32 cellular contexts compared by ENCODE assay signal in genomic region chr1:30850607-30851006, GRCh38. TPM values are rescaled to one million over a fixed set of nuclear protein-coding genes. Genes with fewer than 3 reads are reported as not detected.
"Had no signal": no experiment of that assay in that cellular context is flagged by ENCODE, and none has a peak within 500 bp of the region (broad histone marks: within the 10 kb centered on the region; RNA-seq: fewer than 3 reads in every experiment).

No MANE protein-coding gene starts in this region.

- H3K9me3 ChIP-seq: adrenal gland, body of pancreas, esophagus squamous epithelium had no signal

- DNase-seq: activated CD4-positive, alpha-beta memory T cell treated with anti-CD3 and anti-CD28 coated beads for 36 hours; activated CD4-positive, alpha-beta T cell treated with anti-CD3 and anti-CD28 coated beads for 36 hours; activated CD4-positive, alpha-beta T cell treated with anti-CD3 and anti-CD28 coated beads, Interleukin-2, amount 10 ng/mL, durations not matched to agents 24 days and 14 days; activated CD4-positive, CD25-positive, alpha-beta regulatory T cell; activated CD4-positive, CD25-positive, alpha-beta regulatory T cell treated with anti-CD3 and anti-CD28 coated beads, Interleukin-2, amount 50 U/mL, for 72 hours; activated CD8-positive, alpha-beta memory T cell treated with anti-CD3 and anti-CD28 coated beads, Interleukin-2, amount 10 ng/mL, durations not matched to agents 7 days and 5 days; activated CD8-positive, alpha-beta memory T cell treated with anti-CD3 and anti-CD28 coated beads, Interleukin-2, amount 50 U/mL, for 4 hours; activated CD8-positive, alpha-beta T cell treated with anti-CD3 and anti-CD28 coated beads, Interleukin-2, amount 10 ng/mL, durations not matched to agents 7 days and 5 days; activated effector memory CD4-positive, alpha-beta T cell treated with anti-CD3 and anti-CD28 coated beads, Interleukin-2, amount 50 U/mL, for 16 hours; activated naive CD4-positive, alpha-beta T cell treated with anti-CD3 and anti-CD28 coated beads for 36 hours; activated naive CD8-positive, alpha-beta T cell treated with anti-CD3 and anti-CD28 coated beads for 36 hours; activated naive CD8-positive, alpha-beta T cell treated with anti-CD3 and anti-CD28 coated beads, Interleukin-2, amount 50 U/mL, for 24 hours; activated T-cell treated with anti-CD3 and anti-CD28 coated beads, Interleukin-2, amount 50 U/mL, for 1 hour; activated T-cell treated with anti-CD3 and anti-CD28 coated beads, Interleukin-2, amount 50 U/mL, for 48 hours; adrenal gland; amygdala; body of pancreas; caudate nucleus; cortex of kidney; dermis blood vessel endothelial cell; effector CD8-positive, alpha-beta T cell; esophagus squamous epithelium; head of caudate nucleus; T-helper 2 cell had no signal

- H3K9me3 Mint-ChIP-seq: activated CD4-positive, alpha-beta memory T cell treated with anti-CD3 and anti-CD28 coated beads for 36 hours; activated CD4-positive, alpha-beta T cell treated with anti-CD3 and anti-CD28 coated beads, Interleukin-2, amount 10 ng/mL, durations not matched to agents 24 days and 14 days; activated naive CD4-positive, alpha-beta T cell treated with anti-CD3 and anti-CD28 coated beads for 36 hours; activated naive CD4-positive, alpha-beta T cell treated with anti-CD3 and anti-CD28 coated beads, Interleukin-2, amount 50 U/mL, for 24 hours; activated naive CD8-positive, alpha-beta T cell treated with anti-CD3 and anti-CD28 coated beads for 36 hours; activated naive CD8-positive, alpha-beta T cell treated with anti-CD3 and anti-CD28 coated beads, Interleukin-2, amount 50 U/mL, for 24 hours; activated T-helper 1 cell treated with anti-CD3 and anti-CD28 coated beads, Interleukin-12 subunit alpha, Interleukin-12 subunit beta, Interleukin-2, Interleukin-4 antibody, amounts not matched to agents 30 ng/mL and 10 ng/mL and 1 ng/mL, durations not matched to agents 14 hours and 24 hours and 36 hours; activated T-helper 2 cell treated with anti-CD3 and anti-CD28 coated beads, Interferon-gamma antibody, Interleukin-2, Interleukin-4, amounts not matched to agents 10 μg/mL and 5 μg/mL and 100 μg/mL, durations not matched to agents 14 hours and 24 hours and 36 hours had no signal

- H3K36me3 Mint-ChIP-seq: activated CD4-positive, alpha-beta memory T cell treated with anti-CD3 and anti-CD28 coated beads for 36 hours; activated CD8-positive, alpha-beta memory T cell treated with anti-CD3 and anti-CD28 coated beads, Interleukin-2, amount 10 ng/mL, durations not matched to agents 7 days and 5 days; activated naive CD4-positive, alpha-beta T cell treated with anti-CD3 and anti-CD28 coated beads, Interleukin-2, amount 50 U/mL, for 24 hours; activated naive CD8-positive, alpha-beta T cell treated with anti-CD3 and anti-CD28 coated beads for 36 hours had no signal

- H3K27ac Mint-ChIP-seq: activated CD4-positive, alpha-beta memory T cell treated with anti-CD3 and anti-CD28 coated beads for 36 hours; activated CD4-positive, alpha-beta T cell treated with anti-CD3 and anti-CD28 coated beads for 36 hours; activated CD8-positive, alpha-beta memory T cell treated with anti-CD3 and anti-CD28 coated beads, Interleukin-2, amount 10 ng/mL, durations not matched to agents 7 days and 5 days; activated CD8-positive, alpha-beta T cell treated with anti-CD3 and anti-CD28 coated beads, Interleukin-2, amount 10 ng/mL, durations not matched to agents 7 days and 5 days; activated naive CD4-positive, alpha-beta T cell treated with anti-CD3 and anti-CD28 coated beads for 36 hours; activated naive CD4-positive, alpha-beta T cell treated with anti-CD3 and anti-CD28 coated beads, Interleukin-2, amount 50 U/mL, for 24 hours; activated naive CD8-positive, alpha-beta T cell treated with anti-CD3 and anti-CD28 coated beads for 36 hours; activated naive CD8-positive, alpha-beta T cell treated with anti-CD3 and anti-CD28 coated beads, Interleukin-2, amount 50 U/mL, for 24 hours; activated T-helper 1 cell treated with anti-CD3 and anti-CD28 coated beads, Interleukin-12 subunit alpha, Interleukin-12 subunit beta, Interleukin-2, Interleukin-4 antibody, amounts not matched to agents 30 ng/mL and 10 ng/mL and 1 ng/mL, durations not matched to agents 14 hours and 24 hours and 36 hours; activated T-helper 2 cell treated with anti-CD3 and anti-CD28 coated beads, Interferon-gamma antibody, Interleukin-2, Interleukin-4, amounts not matched to agents 10 μg/mL and 5 μg/mL and 100 μg/mL, durations not matched to agents 14 hours and 24 hours and 36 hours had no signal

- H3K27ac ChIP-seq: adrenal gland, body of pancreas, epithelial cell of prostate, esophagus squamous epithelium had no signal

- H3K4me3 ChIP-seq: adrenal gland, body of pancreas, esophagus squamous epithelium had no signal

- H3K4me1 Mint-ChIP-seq: activated CD4-positive, alpha-beta T cell treated with anti-CD3 and anti-CD28 coated beads for 36 hours; activated naive CD4-positive, alpha-beta T cell treated with anti-CD3 and anti-CD28 coated beads, Interleukin-2, amount 50 U/mL, for 24 hours; activated naive CD8-positive, alpha-beta T cell treated with anti-CD3 and anti-CD28 coated beads, Interleukin-2, amount 50 U/mL, for 24 hours had no signal

- ATAC-seq: activated CD4-positive, alpha-beta T cell treated with anti-CD3 and anti-CD28 coated beads for 36 hours; activated CD8-positive, alpha-beta memory T cell treated with anti-CD3 and anti-CD28 coated beads, Interleukin-2, amount 10 ng/mL, durations not matched to agents 7 days and 5 days; activated CD8-positive, alpha-beta T cell treated with anti-CD3 and anti-CD28 coated beads, Interleukin-2, amount 10 ng/mL, durations not matched to agents 7 days and 5 days; activated naive CD8-positive, alpha-beta T cell treated with anti-CD3 and anti-CD28 coated beads, Interleukin-2, amount 50 U/mL, for 24 hours; body of pancreas had no signal

- H3K4me3 Mint-ChIP-seq: activated CD4-positive, alpha-beta memory T cell treated with anti-CD3 and anti-CD28 coated beads for 36 hours; activated CD4-positive, alpha-beta T cell treated with anti-CD3 and anti-CD28 coated beads for 36 hours; activated CD4-positive, alpha-beta T cell treated with anti-CD3 and anti-CD28 coated beads, Interleukin-2, amount 10 ng/mL, durations not matched to agents 24 days and 14 days; activated CD8-positive, alpha-beta memory T cell treated with anti-CD3 and anti-CD28 coated beads, Interleukin-2, amount 10 ng/mL, durations not matched to agents 7 days and 5 days; activated CD8-positive, alpha-beta T cell treated with anti-CD3 and anti-CD28 coated beads, Interleukin-2, amount 10 ng/mL, durations not matched to agents 7 days and 5 days; activated naive CD4-positive, alpha-beta T cell treated with anti-CD3 and anti-CD28 coated beads for 36 hours; activated naive CD4-positive, alpha-beta T cell treated with anti-CD3 and anti-CD28 coated beads, Interleukin-2, amount 50 U/mL, for 24 hours; activated naive CD8-positive, alpha-beta T cell treated with anti-CD3 and anti-CD28 coated beads for 36 hours; activated naive CD8-positive, alpha-beta T cell treated with anti-CD3 and anti-CD28 coated beads, Interleukin-2, amount 50 U/mL, for 24 hours; activated T-helper 1 cell treated with anti-CD3 and anti-CD28 coated beads, Interleukin-12 subunit alpha, Interleukin-12 subunit beta, Interleukin-2, Interleukin-4 antibody, amounts not matched to agents 30 ng/mL and 10 ng/mL and 1 ng/mL, durations not matched to agents 14 hours and 24 hours and 36 hours had no signal

- H3K27me3 ChIP-seq: adrenal gland, body of pancreas had no signal

- FAIRE-seq: colon, endometrium, endothelial cell of umbilical vein, frontal cortex had no signal

- H3K36me3 ChIP-seq: adrenal gland, esophagus squamous epithelium had no signal

RNA-seq across cellular contexts. Expression of gene SDC3, which starts 58.0 kb away (rescaled TPM):
- total RNA-seq: activated CD8-positive, alpha-beta memory T cell treated with anti-CD3 and anti-CD28 coated beads, Interleukin-2, amount 10 ng/mL, durations not matched to agents 7 days and 5 days; activated CD8-positive, alpha-beta T cell treated with anti-CD3 and anti-CD28 coated beads, Interleukin-2, amount 10 ng/mL, durations not matched to agents 7 days and 5 days had no signal
